8 cellular contexts compared by ENCODE assay signal in the genomic region with DNA sequence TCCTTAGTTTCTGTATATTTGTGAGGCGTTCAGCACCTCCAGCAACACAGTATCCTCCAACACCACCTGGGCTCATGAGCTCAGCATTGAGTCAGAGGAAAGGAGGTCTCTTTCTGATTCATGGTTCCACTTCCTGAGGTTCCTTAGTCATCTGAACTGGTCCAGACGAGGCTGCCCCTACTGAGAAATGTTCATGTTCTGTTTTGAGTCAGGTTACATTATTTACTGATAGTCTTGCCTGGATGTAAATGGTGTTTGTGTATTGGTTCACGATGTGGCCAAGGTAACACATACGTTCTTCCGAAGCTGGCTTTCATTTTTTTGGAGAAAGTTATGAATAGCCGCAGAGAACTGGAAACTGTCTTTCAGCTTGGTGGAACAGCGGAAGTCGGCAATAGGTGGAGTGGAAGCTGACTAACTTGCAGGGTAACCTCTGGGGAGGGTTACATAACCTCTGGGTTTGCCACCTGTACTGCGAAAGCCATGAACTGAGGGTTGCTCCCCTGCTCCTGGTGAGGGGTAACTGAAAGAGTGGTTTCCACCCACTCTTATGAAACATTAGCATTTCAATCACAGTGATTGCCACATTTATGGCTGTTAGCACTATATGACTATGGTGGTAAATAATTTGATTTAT. TPM values are rescaled to one million over a fixed set of nuclear protein-coding genes. Genes with fewer than 3 reads are reported as not detected.
DNase-seq lines count a peak whose midpoint lies in the region; ATAC-seq and TF ChIP-seq lines count a peak whose summit lies in the region.

No MANE protein-coding gene starts in this region.

- no peaks in the 10 kb centered on the region for H3K36me3 ChIP-seq in CD4-positive, alpha-beta memory T cell (ENCODE audit: insufficient read depth, low read length)

- H3K27me3 Mint-ChIP-seq in CD4-positive, alpha-beta memory T cell: no peaks in the 10 kb centered on the region
- H3K27me3 Mint-ChIP-seq in activated CD4-positive, alpha-beta memory T cell treated with anti-CD3 and anti-CD28 coated beads, Interleukin-2, amount 10 ng/mL, durations not matched to agents 7 days and 5 days: peaks cover 54% of the 10 kb centered on the region

- H3K4me3 Mint-ChIP-seq in CD4-positive, alpha-beta memory T cell: peak overlapping the region; percentile 71 to 89 (median 83)
- H3K4me3 Mint-ChIP-seq in activated CD4-positive, alpha-beta memory T cell treated with anti-CD3 and anti-CD28 coated beads, Interleukin-2, amount 10 ng/mL, durations not matched to agents 7 days and 5 days: peak overlapping the region; percentile 46

- H3K27me3 ChIP-seq in CD4-positive, alpha-beta memory T cell (ENCODE audit: insufficient read depth, low read length): no peaks in the 10 kb centered on the region

- ATAC-seq in GM21529 (IDR thresholded peaks at IDR 0.05; ENCODE audit: unreplicated experiment): peak; percentile 76
- peak; percentile 96 for ATAC-seq in stimulated activated naive CD8-positive, alpha-beta T cell treated with anti-CD3 and anti-CD28 coated beads, Interleukin-15, Interleukin-2, amounts not matched to agents 100 U/mL and 50 U/mL, for 24 hours

- no peak for TF ChIP-seq CTCF in fibroblast of the aortic adventitia (IDR thresholded peaks at IDR 0.05; ENCODE audit: insufficient read depth, low read length)

- CTCF ChIA-PET in CD4-positive, alpha-beta memory T cell (lab: Charles Lee; ENCODE audit: partially characterized antibody): interaction anchor here (0.7 to 5.7 kb wide), 29 partner anchors 8 to 385 kb away, joined by 3 to 63 read pairs (median 4); a partner anchor contains a TSS
- CTCF ChIA-PET in activated CD4-positive, alpha-beta memory T cell treated with anti-CD3 and anti-CD28 coated beads, Interleukin-2, amount 10 ng/mL, durations not matched to agents 7 days and 5 days (lab: Charles Lee): interaction anchor here (0.9 to 3.2 kb wide), 20 partner anchors 8 to 489 kb away, joined by 3 to 31 read pairs (median 5); no protein-coding TSS in a partner anchor

- peak; percentile 57 to 91 (median 70) for DNase-seq in CD4-positive, alpha-beta memory T cell
- DNase-seq in HT1080 (ENCODE audit: low read depth): peak; percentile 98
- DNase-seq in activated CD4-positive, alpha-beta memory T cell treated with anti-CD3 and anti-CD28 coated beads, Interleukin-2, amount 10 ng/mL, durations not matched to agents 7 days and 5 days: peak; percentile 67
- peak; percentile 65 for DNase-seq in fibroblast of the aortic adventitia (ENCODE audit: low read depth)
- peak; percentile 65 for DNase-seq in stimulated activated naive CD8-positive, alpha-beta T cell treated with anti-CD3 and anti-CD28 coated beads, Interleukin-15, Interleukin-2, amounts not matched to agents 100 U/mL and 50 U/mL, for 24 hours
- DNase-seq in iPS-NIHi7 (ENCODE audit: extremely low spot score): no peak
- DNase-seq in LoVo (ENCODE audit: low spot score): no peak

- POLR2A ChIA-PET in CD4-positive, alpha-beta memory T cell (lab: Charles Lee; ENCODE audit: partially characterized antibody): interaction anchor here (0.6 to 2.3 kb wide), 2 partner anchors 42 to 66 kb away, joined by 3 to 23 read pairs; a partner anchor contains a TSS
- POLR2A ChIA-PET in activated CD4-positive, alpha-beta memory T cell treated with anti-CD3 and anti-CD28 coated beads, Interleukin-2, amount 10 ng/mL, durations not matched to agents 7 days and 5 days (lab: Charles Lee): interaction anchor here (1.1 to 2.5 kb wide), 3 partner anchors 11 to 89 kb away, joined by 3 to 23 read pairs (median 4); a partner anchor contains a TSS

- no peaks in the 10 kb centered on the region for H3K36me3 Mint-ChIP-seq in CD4-positive, alpha-beta memory T cell
- H3K36me3 Mint-ChIP-seq in activated CD4-positive, alpha-beta memory T cell treated with anti-CD3 and anti-CD28 coated beads, Interleukin-2, amount 10 ng/mL, durations not matched to agents 7 days and 5 days (ENCODE audit: low read depth): no peaks in the 10 kb centered on the region

- no peaks in the 10 kb centered on the region for H3K9me3 Mint-ChIP-seq in CD4-positive, alpha-beta memory T cell
- no peaks in the 10 kb centered on the region for H3K9me3 Mint-ChIP-seq in activated CD4-positive, alpha-beta memory T cell treated with anti-CD3 and anti-CD28 coated beads, Interleukin-2, amount 10 ng/mL, durations not matched to agents 7 days and 5 days

- H3K4me3 ChIP-seq in CD4-positive, alpha-beta memory T cell (ENCODE audit: low read length in 2 of 2): peak overlapping the region; percentile 9 to 34
- no peak overlapping the region for H3K4me3 ChIP-seq in fibroblast of the aortic adventitia (ENCODE audit: low read depth, low read length)

- peaks cover 23 to 35% (median 29%) of the 10 kb centered on the region in 4 donors for H3K4me1 Mint-ChIP-seq in CD4-positive, alpha-beta memory T cell
- peaks cover 42% of the 10 kb centered on the region for H3K4me1 Mint-ChIP-seq in activated CD4-positive, alpha-beta memory T cell treated with anti-CD3 and anti-CD28 coated beads, Interleukin-2, amount 10 ng/mL, durations not matched to agents 7 days and 5 days

- H3K27ac ChIP-seq in CD4-positive, alpha-beta memory T cell (ENCODE audit: low read depth, low read length): no peak overlapping the region

- peak overlapping the region; percentile 67 to 94 (median 84) for H3K27ac Mint-ChIP-seq in CD4-positive, alpha-beta memory T cell
- H3K27ac Mint-ChIP-seq in activated CD4-positive, alpha-beta memory T cell treated with anti-CD3 and anti-CD28 coated beads, Interleukin-2, amount 10 ng/mL, durations not matched to agents 7 days and 5 days: peak overlapping the region; percentile 70

- no peaks in the 10 kb centered on the region for H3K9me3 ChIP-seq in CD4-positive, alpha-beta memory T cell (ENCODE audit: control insufficient read depth in 1 of 2, low read length in 2 of 2)

- H3K4me1 ChIP-seq in CD4-positive, alpha-beta memory T cell (ENCODE audit: insufficient read depth, low read length): peaks cover 34% of the 10 kb centered on the region

- intact Hi-C loops in CD4-positive, alpha-beta memory T cell (cut with micrococcal nuclease): loop anchor here (1.0 kb wide), 1 partner anchor 118 kb away; no protein-coding TSS in a partner anchor

RNA-seq across cellular contexts. Expression of a gene that starts 42.2 kb away (rescaled TPM):
- not detected for total RNA-seq in CD4-positive, alpha-beta memory T cell
- under 1 TPM in 1 of 2 donors, not detected in 1; 0.32 TPM for polyA plus RNA-seq in CD4-positive, alpha-beta memory T cell
- total RNA-seq in HT1080 (2014; rRNA removed; shearing (Covaris generic)): not detected in 2 replicates
- not detected in 2 replicates for polyA plus RNA-seq in HT1080 (2015; cell fraction: cytosol; rRNA removed)
- polyA plus RNA-seq in HT1080 (2015; cell fraction: nucleus; rRNA removed): not detected in 2 replicates
- not detected for total RNA-seq in activated CD4-positive, alpha-beta memory T cell treated with anti-CD3 and anti-CD28 coated beads, Interleukin-2, amount 10 ng/mL, durations not matched to agents 7 days and 5 days
- not detected in 2 replicates for total RNA-seq in fibroblast of the aortic adventitia (ENCODE audit: low replicate concordance)

RNA-seq across cellular contexts. Expression of a gene that starts 42.2 kb away (rescaled TPM):
- 10 to 100 TPM; 19.4 to 20.5 TPM for total RNA-seq in CD4-positive, alpha-beta memory T cell
- 10 to 100 TPM; 10.8 to 12.6 TPM for polyA plus RNA-seq in CD4-positive, alpha-beta memory T cell
- 35.2 and 48.3 TPM in 2 replicates for total RNA-seq in HT1080 (2014; rRNA removed; shearing (Covaris generic))
- 18.1 and 20.1 TPM in 2 replicates for polyA plus RNA-seq in HT1080 (2015; cell fraction: cytosol; rRNA removed)
- polyA plus RNA-seq in HT1080 (2015; cell fraction: nucleus; rRNA removed): 48.4 and 51.8 TPM in 2 replicates
- 10 to 100 TPM in 1 of 2 experiments, 1 to 10 TPM in 1; 8.1 to 10.1 TPM for total RNA-seq in activated CD4-positive, alpha-beta memory T cell treated with anti-CD3 and anti-CD28 coated beads, Interleukin-2, amount 10 ng/mL, durations not matched to agents 7 days and 5 days
- 13.6 and 32.5 TPM in 2 replicates for total RNA-seq in fibroblast of the aortic adventitia (ENCODE audit: low replicate concordance)

Comparison
In these comparisons a context has a peak if more than half of its experiments do, and no peak if none do; other contexts are left out.
1. DNase-seq: peak in CD4-positive, alpha-beta memory T cell (5 of 5), HT1080 (single experiment), activated CD4-positive, alpha-beta memory T cell treated with anti-CD3 and anti-CD28 coated beads, Interleukin-2, amount 10 ng/mL, durations not matched to agents 7 days and 5 days (single experiment), fibroblast of the aortic adventitia (single experiment) and stimulated activated naive CD8-positive, alpha-beta T cell treated with anti-CD3 and anti-CD28 coated beads, Interleukin-15, Interleukin-2, amounts not matched to agents 100 U/mL and 50 U/mL, for 24 hours (single experiment); none in iPS-NIHi7 (single experiment) and LoVo (single experiment).